In genomic region chr7:64313740-64314491, GRCh38 we compare ENCODE assay signal across 1 cellular context.
TF ChIP-seq lines count a peak whose summit lies in the region.

TSS of gene ZNF736 (plus strand) at chr7:64313961. CDS start at chr7:64314151, 190 bp downstream.

TF ChIP-seq in K562, 482 proteins besides CTCF, POLR2A, EP300 and RAD21 (continued from another document and continues in another):
- TF ChIP-seq TFAP4 (CRISPR knock-in tag; IDR thresholded peaks at IDR 0.05; ENCODE audit: borderline replicate concordance) = 0 out of 2 replicates have a peak, but pooled peaks have one; percentile 22
- TF ChIP-seq GATAD2A (IDR thresholded peaks at IDR 0.05) = no peak
- TF ChIP-seq ZNF584 (CRISPR knock-in tag; IDR thresholded peaks at IDR 0.05; ENCODE audit: low read depth) = no peak
- TF ChIP-seq MEIS2 (IDR thresholded peaks at IDR 0.05; ENCODE audit: partially characterized antibody) = peak; percentile 78
- 0 out of 2 replicates have a peak, but pooled peaks have one; percentile 25 for TF ChIP-seq ZNF511 (CRISPR knock-in tag; IDR thresholded peaks at IDR 0.05)
- TF ChIP-seq U2AF2 (optimal IDR thresholded peaks at IDR 0.05; ENCODE audit: low read depth, low read length) = no peak
- no peak for TF ChIP-seq MTA2 (IDR thresholded peaks at IDR 0.05; ENCODE audit: low read depth)
- no peak for TF ChIP-seq GTF2F1 (IDR thresholded peaks at IDR 0.05; ENCODE audit: low read depth, low read length)
- 0 out of 2 replicates have a peak, but pooled peaks have one; percentile 28 for TF ChIP-seq ZBTB43 (CRISPR knock-in tag; IDR thresholded peaks at IDR 0.05)
- peak; percentile 57 for TF ChIP-seq CHD1 (IDR thresholded peaks at IDR 0.05; ENCODE audit: low read length)
- TF ChIP-seq NRF1 (conservative IDR thresholded peaks at IDR 0.05 in 1 of 2, IDR thresholded peaks at IDR 0.05 in 1 of 2) = peak; percentile 75 to 78
- TF ChIP-seq HES1 (IDR thresholded peaks at IDR 0.05; ENCODE audit: low read depth) = no peak
- no peak for TF ChIP-seq ZNF41 (CRISPR knock-in tag; conservative IDR thresholded peaks at IDR 0.05)
- no peak for TF ChIP-seq ZBTB2 (IDR thresholded peaks at IDR 0.05)
- no peak for TF ChIP-seq CBX3 (IDR thresholded peaks at IDR 0.05; ENCODE audit: borderline replicate concordance in 1 of 2, low read length in 2 of 2)
- TF ChIP-seq KLF13 (tag; IDR thresholded peaks at IDR 0.05; ENCODE audit: borderline replicate concordance, low read depth) = no peak
- TF ChIP-seq TCF7L2 (IDR thresholded peaks at IDR 0.05; ENCODE audit: low read depth, low read length) = no peak
- TF ChIP-seq TFE3 (CRISPR knock-in tag; IDR thresholded peaks at IDR 0.05) = no peak
- 0 out of 2 replicates have a peak, but pooled peaks have one; percentile 59 for TF ChIP-seq TAF7 (tag; IDR thresholded peaks at IDR 0.05)
- peak; percentile 21; the same call in 1 of the 2 replicates for TF ChIP-seq ZNF740 (CRISPR knock-in tag; IDR thresholded peaks at IDR 0.05)
- no peak for TF ChIP-seq ZNF740 (tag; IDR thresholded peaks at IDR 0.05)
- TF ChIP-seq RBM14 (IDR thresholded peaks at IDR 0.05; ENCODE audit: borderline replicate concordance, insufficient read depth, low read depth, low read length) = no peak
- no peak for TF ChIP-seq USF2 (CRISPR knock-in tag; IDR thresholded peaks at IDR 0.05)
- TF ChIP-seq NCOA2 (IDR thresholded peaks at IDR 0.05; ENCODE audit: partially characterized antibody in 2 of 2) = no peak
- peak; percentile 33; the same call in 1 of the 2 replicates for TF ChIP-seq ATF3 (IDR thresholded peaks at IDR 0.05)
- TF ChIP-seq ATF3 (CRISPR knock-in tag; conservative IDR thresholded peaks at IDR 0.05) = no peak
- peak; percentile 58 for TF ChIP-seq VEZF1 (CRISPR knock-in tag; IDR thresholded peaks at IDR 0.05)
- no peak for TF ChIP-seq NR4A1 (CRISPR knock-in tag; IDR thresholded peaks at IDR 0.05)
- TF ChIP-seq NR4A1 (tag; IDR thresholded peaks at IDR 0.05) = no peak
- TF ChIP-seq KLF10 (CRISPR knock-in tag; IDR thresholded peaks at IDR 0.05) = no peak
- peak; percentile 75 for TF ChIP-seq BRD9 (IDR thresholded peaks at IDR 0.05; ENCODE audit: low read depth, partially characterized antibody)
- TF ChIP-seq ETV6 (IDR thresholded peaks at IDR 0.05; ENCODE audit: borderline replicate concordance in 1 of 2, low read depth in 2 of 2, low read length in 1 of 2) = no peak
- no peak for TF ChIP-seq ETV6 (CRISPR knock-in tag; IDR thresholded peaks at IDR 0.05; ENCODE audit: borderline replicate concordance)
- no peak for TF ChIP-seq HCFC1 (IDR thresholded peaks at IDR 0.05; ENCODE audit: low read depth, low read length)
- no peak for TF ChIP-seq PCBP1 (IDR thresholded peaks at IDR 0.05; ENCODE audit: low read depth, low read length, poor library complexity, severe bottlenecking)
- no peak for TF ChIP-seq PATZ1 (CRISPR knock-in tag; IDR thresholded peaks at IDR 0.05; ENCODE audit: borderline replicate concordance)
- TF ChIP-seq HLTF (IDR thresholded peaks at IDR 0.05) = no peak
- TF ChIP-seq RNF2 (IDR thresholded peaks at IDR 0.05) = no peak
- no peak for TF ChIP-seq MAFG (tag; conservative IDR thresholded peaks at IDR 0.05)
- TF ChIP-seq MAFF (IDR thresholded peaks at IDR 0.05; ENCODE audit: low read length) = no peak
- TF ChIP-seq ZNF77 (CRISPR knock-in tag; IDR thresholded peaks at IDR 0.05) = no peak
- TF ChIP-seq GMEB1 (CRISPR knock-in tag; IDR thresholded peaks at IDR 0.05) = no peak
- no peak for TF ChIP-seq MCM5 (IDR thresholded peaks at IDR 0.05; ENCODE audit: low read depth)
- peak; percentile 82 for TF ChIP-seq POLR2B (IDR thresholded peaks at IDR 0.05; ENCODE audit: low read depth, partially characterized antibody)
- no peak for TF ChIP-seq RAD51 (IDR thresholded peaks at IDR 0.05; ENCODE audit: borderline replicate concordance, low read depth)
- TF ChIP-seq NFE2 (IDR thresholded peaks at IDR 0.05; ENCODE audit: low read depth) = no peak
- TF ChIP-seq CAMTA2 (CRISPR knock-in tag; conservative IDR thresholded peaks at IDR 0.05) = no peak
- TF ChIP-seq ZNF766 (CRISPR knock-in tag; conservative IDR thresholded peaks at IDR 0.05) = no peak
- no peak for TF ChIP-seq HNRNPUL1 (IDR thresholded peaks at IDR 0.05; ENCODE audit: low read length)
- no peak for TF ChIP-seq SAFB (IDR thresholded peaks at IDR 0.05; ENCODE audit: borderline replicate concordance, low read depth, low read length)
- peak; percentile 72 for TF ChIP-seq TAF1 (IDR thresholded peaks at IDR 0.05; ENCODE audit: control insufficient read depth, extremely low read depth, insufficient read depth, low read length, severe bottlenecking)
- no peak for TF ChIP-seq POLR3A (IDR thresholded peaks at IDR 0.05; ENCODE audit: borderline replicate concordance, extremely low read depth, insufficient read depth, insufficient read length)
